Comparison of ENCODE assay signal across 29 cellular contexts in the genomic region with DNA sequence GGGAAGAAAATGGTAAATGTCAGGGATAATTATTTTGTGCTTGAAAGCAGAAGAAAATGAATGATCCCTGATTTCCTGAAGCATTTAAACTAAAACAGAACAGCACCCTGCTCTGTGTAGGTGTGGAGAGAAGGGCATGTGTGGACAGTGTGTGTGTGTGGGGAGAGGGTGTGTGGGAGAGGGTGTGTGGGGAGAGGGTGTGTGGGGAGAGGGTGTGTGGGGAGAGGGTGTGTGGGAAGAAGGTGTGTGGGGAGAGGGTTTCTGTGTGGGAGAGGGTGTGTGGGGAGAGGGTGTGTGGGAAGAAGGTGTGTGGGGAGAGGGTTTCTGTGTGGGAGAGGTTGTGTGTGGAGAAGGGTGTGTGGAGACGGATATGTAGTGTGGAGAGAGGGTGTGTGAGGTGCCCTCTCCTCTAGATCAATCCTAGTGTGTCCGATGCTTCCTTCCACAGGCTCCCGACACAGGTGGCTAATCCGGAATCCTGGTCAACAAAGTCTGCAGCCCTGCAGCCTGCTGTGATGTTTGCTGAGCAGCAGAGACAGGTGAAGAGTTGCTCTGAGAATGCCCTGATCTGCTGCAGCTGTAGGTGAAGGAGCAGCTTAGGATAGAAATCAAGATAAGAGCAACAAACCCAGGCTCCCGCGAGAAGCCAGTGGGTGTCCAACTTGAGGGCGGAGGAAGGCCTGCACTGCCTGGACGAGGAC. TPM values are rescaled to one million over a fixed set of nuclear protein-coding genes. Genes with fewer than 3 reads are reported as not detected.
A peak's percentile ranks its signal among the peaks of the same experiment; 100 is the strongest.
DNase-seq lines count a peak whose midpoint lies in the region; ATAC-seq and TF ChIP-seq lines count a peak whose summit lies in the region.
"Had no signal": no experiment of that assay in that cellular context is flagged by ENCODE, and none has a peak within 500 bp of the region (broad histone marks: within the 10 kb centered on the region; RNA-seq: fewer than 3 reads in every experiment).

No MANE protein-coding gene starts in this region.

- no peaks in the 10 kb centered on the region for H3K36me3 Mint-ChIP-seq in endodermal cell (ENCODE audit: low read depth)
- H3K36me3 Mint-ChIP-seq: activated naive CD4-positive, alpha-beta T cell treated with anti-CD3 and anti-CD28 coated beads, Interleukin-2, amount 10 ng/mL, durations not matched to agents 7 days and 5 days; IgD-negative memory B cell; T-cell had no signal

- H3K4me1 Mint-ChIP-seq in stimulated activated naive CD8-positive, alpha-beta T cell treated with anti-CD3 and anti-CD28 coated beads, Interleukin-15, amount 100 ng/mL, for 72 hours = no peaks in the 10 kb centered on the region
- H3K4me1 Mint-ChIP-seq in endodermal cell = peaks cover 3% of the 10 kb centered on the region
- H3K4me1 Mint-ChIP-seq: activated CD4-positive, alpha-beta memory T cell treated with anti-CD3 and anti-CD28 coated beads, Interleukin-2, amount 10 ng/mL, durations not matched to agents 7 days and 5 days; activated naive CD4-positive, alpha-beta T cell treated with anti-CD3 and anti-CD28 coated beads, Interleukin-2, amount 10 ng/mL, durations not matched to agents 7 days and 5 days; IgD-negative memory B cell; T-cell had no signal

- ATAC-seq in stimulated activated naive CD8-positive, alpha-beta T cell treated with anti-CD3 and anti-CD28 coated beads, Interleukin-15, amount 100 ng/mL, for 72 hours = peak; percentile 94
- no peak for ATAC-seq in stimulated activated naive CD8-positive, alpha-beta T cell treated with anti-CD3 and anti-CD28 coated beads, Interleukin-15, Interleukin-2, amounts not matched to agents 100 U/mL and 50 U/mL, for 24 hours
- no peak for ATAC-seq in HG02642 (IDR thresholded peaks at IDR 0.05; ENCODE audit: poor library complexity, unreplicated experiment)
- ATAC-seq: foreskin keratinocyte, T-cell, upper lobe of right lung had no signal

- no peak overlapping the region for H3K27ac Mint-ChIP-seq in stimulated activated naive CD8-positive, alpha-beta T cell treated with anti-CD3 and anti-CD28 coated beads, Interleukin-15, amount 100 ng/mL, for 72 hours
- no peak overlapping the region for H3K27ac Mint-ChIP-seq in endodermal cell
- H3K27ac Mint-ChIP-seq: activated CD4-positive, alpha-beta memory T cell treated with anti-CD3 and anti-CD28 coated beads, Interleukin-2, amount 10 ng/mL, durations not matched to agents 7 days and 5 days; activated naive CD4-positive, alpha-beta T cell treated with anti-CD3 and anti-CD28 coated beads, Interleukin-2, amount 10 ng/mL, durations not matched to agents 7 days and 5 days; IgD-negative memory B cell; nephron progenitor cell; T-cell had no signal

- no peaks in the 10 kb centered on the region for H3K36me3 ChIP-seq in endodermal cell (ENCODE audit: control insufficient read depth, insufficient read depth, low read length)
- H3K36me3 ChIP-seq: heart right ventricle, ovary, SJSA1, spleen, upper lobe of right lung had no signal

- 24 to 45% methylated on average over 7 to 8 of the region's 8 CpGs for WGBS in endodermal cell (ENCODE audit: insufficient coverage in 1 of 2, insufficient read length in 1 of 2), 2 experiments

- TF ChIP-seq CTCF in endodermal cell (conservative IDR thresholded peaks at IDR 0.05) = no peak
- TF ChIP-seq CTCF in GM10266 (IDR thresholded peaks at IDR 0.05; ENCODE audit: control insufficient read depth, insufficient read depth, low read depth, missing control alignments) = no peak

- no peak overlapping the region for H3K4me3 ChIP-seq in endodermal cell (ENCODE audit: low read length)
- H3K4me3 ChIP-seq: GM23248, heart right ventricle, ovary, SJSA1, spleen, upper lobe of right lung had no signal

- DNase-seq in stimulated activated naive CD8-positive, alpha-beta T cell treated with anti-CD3 and anti-CD28 coated beads, Interleukin-15, amount 100 ng/mL, for 72 hours = no peak
- DNase-seq in stimulated activated naive CD8-positive, alpha-beta T cell treated with anti-CD3 and anti-CD28 coated beads, Interleukin-15, Interleukin-2, amounts not matched to agents 100 U/mL and 50 U/mL, for 24 hours = no peak
- DNase-seq in NCI-H187 treated with DMSO at 0.1 percent for 48 hours (lab: John Stamatoyannopoulos, UW) = peak; percentile 21
- peak; percentile 59 for DNase-seq in endodermal cell
- no peak for DNase-seq in GM10266 (ENCODE audit: extremely low spot score)
- DNase-seq in KG1 (lab: John Stamatoyannopoulos, UW) = no peak
- DNase-seq: activated CD4-positive, alpha-beta memory T cell treated with anti-CD3 and anti-CD28 coated beads, Interleukin-2, amount 10 ng/mL, durations not matched to agents 7 days and 5 days; activated CD4-positive, CD25-positive, alpha-beta regulatory T cell treated with anti-CD3 and anti-CD28 coated beads, Interleukin-2, amount 50 U/mL, for 72 hours; activated CD8-positive, alpha-beta memory T cell treated with anti-CD3 and anti-CD28 coated beads, Interleukin-2, amount 50 U/mL, for 48 hours; activated naive CD4-positive, alpha-beta T cell treated with anti-CD3 and anti-CD28 coated beads, Interleukin-2, amount 10 ng/mL, durations not matched to agents 7 days and 5 days; effector CD4-positive, alpha-beta T cell; foreskin keratinocyte; GM23248; heart right ventricle; NCI-H1105 treated with DMSO at 0.1 percent for 48 hours; NCI-H2107; nephron progenitor cell; ovary; spleen; substantia nigra; T-cell; upper lobe of right lung had no signal

- peaks cover 8% of the 10 kb centered on the region for H3K27me3 ChIP-seq in endodermal cell (ENCODE audit: control insufficient read depth, insufficient read depth, low read length, poor library complexity, severe bottlenecking)
- H3K27me3 ChIP-seq: ovary had no signal

- H3K9ac ChIP-seq in endodermal cell (ENCODE audit: extremely low read depth, low read length, poor library complexity, severe bottlenecking) = no peak overlapping the region
- H3K9ac ChIP-seq: GM23248 had no signal

- no peak overlapping the region for H3K4me3 Mint-ChIP-seq in stimulated activated naive CD8-positive, alpha-beta T cell treated with anti-CD3 and anti-CD28 coated beads, Interleukin-15, amount 100 ng/mL, for 72 hours
- H3K4me3 Mint-ChIP-seq in endodermal cell = no peak overlapping the region
- H3K4me3 Mint-ChIP-seq: activated CD4-positive, alpha-beta memory T cell treated with anti-CD3 and anti-CD28 coated beads, Interleukin-2, amount 10 ng/mL, durations not matched to agents 7 days and 5 days; activated naive CD4-positive, alpha-beta T cell treated with anti-CD3 and anti-CD28 coated beads, Interleukin-2, amount 10 ng/mL, durations not matched to agents 7 days and 5 days; IgD-negative memory B cell; nephron progenitor cell; T-cell had no signal

- no peak overlapping the region for H3K27ac ChIP-seq in endodermal cell (ENCODE audit: low read depth, low read length)
- H3K27ac ChIP-seq: C4-2B, foreskin keratinocyte, GM23248, heart right ventricle, ovary, SJSA1, spleen, upper lobe of right lung had no signal

- no peaks in the 10 kb centered on the region for H3K9me3 ChIP-seq in endodermal cell (ENCODE audit: control insufficient read depth, low read length)
- H3K9me3 ChIP-seq: heart right ventricle, ovary, SJSA1, spleen, upper lobe of right lung had no signal

- H3K4me1 ChIP-seq in endodermal cell (ENCODE audit: control insufficient read depth, insufficient read depth, low read length) = peaks cover 16% of the 10 kb centered on the region
- H3K4me1 ChIP-seq: foreskin keratinocyte, heart right ventricle, SJSA1, spleen, upper lobe of right lung had no signal

- H3K9me3 Mint-ChIP-seq in stimulated activated naive CD8-positive, alpha-beta T cell treated with anti-CD3 and anti-CD28 coated beads, Interleukin-15, amount 100 ng/mL, for 72 hours = no peaks in the 10 kb centered on the region
- no peaks in the 10 kb centered on the region for H3K9me3 Mint-ChIP-seq in endodermal cell
- H3K9me3 Mint-ChIP-seq: activated CD4-positive, alpha-beta memory T cell treated with anti-CD3 and anti-CD28 coated beads, Interleukin-2, amount 10 ng/mL, durations not matched to agents 7 days and 5 days; activated naive CD4-positive, alpha-beta T cell treated with anti-CD3 and anti-CD28 coated beads, Interleukin-2, amount 10 ng/mL, durations not matched to agents 7 days and 5 days; nephron progenitor cell; T-cell had no signal

- H3K27me3 Mint-ChIP-seq in stimulated activated naive CD8-positive, alpha-beta T cell treated with anti-CD3 and anti-CD28 coated beads, Interleukin-15, amount 100 ng/mL, for 72 hours = peaks cover 63% of the 10 kb centered on the region
- peaks cover 44% of the 10 kb centered on the region for H3K27me3 Mint-ChIP-seq in endodermal cell (ENCODE audit: insufficient read depth)

RNA-seq across cellular contexts. Expression of gene IRX4, which starts 15.5 kb away (rescaled TPM):
- under 1 TPM in 1 of 2 donors, not detected in 1; 0.22 TPM for total RNA-seq in endodermal cell
- 0.50 TPM for polyA plus RNA-seq in endodermal cell (2013, experiment 1 of 2)
- polyA plus RNA-seq in endodermal cell (2013, experiment 2 of 2) = 0.91 TPM
- total RNA-seq: activated CD4-positive, alpha-beta memory T cell treated with anti-CD3 and anti-CD28 coated beads, Interleukin-2, amount 10 ng/mL, durations not matched to agents 7 days and 5 days; GM23248; lung microvascular endothelial cell; M059J; mucosa of gallbladder; SJSA1; spleen; T-cell; upper lobe of right lung had no signal
- polyA plus RNA-seq: GM23248, IgD-negative memory B cell, ovary had no signal

Comparison
In these comparisons a context has a peak if more than half of its experiments do, and no peak if none do; other contexts are left out.
1. DNase-seq: peak in NCI-H187 treated with DMSO at 0.1 percent for 48 hours (single experiment) and endodermal cell (single experiment); none in stimulated activated naive CD8-positive, alpha-beta T cell treated with anti-CD3 and anti-CD28 coated beads, Interleukin-15, amount 100 ng/mL, for 72 hours (0 of 2), stimulated activated naive CD8-positive, alpha-beta T cell treated with anti-CD3 and anti-CD28 coated beads, Interleukin-15, Interleukin-2, amounts not matched to agents 100 U/mL and 50 U/mL, for 24 hours (single experiment), GM10266 (single experiment) and KG1 (single experiment).